Comparison of ENCODE assay signal across 8 cellular contexts in genomic region chr3:42802876-42803799, GRCh38. TPM values are rescaled to one million over a fixed set of nuclear protein-coding genes. Genes with fewer than 3 reads are reported as not detected.
A peak's percentile ranks its signal among the peaks of the same experiment; 100 is the strongest.
DNase-seq lines count a peak whose midpoint lies in the region; ATAC-seq and TF ChIP-seq lines count a peak whose summit lies in the region.

No MANE protein-coding gene starts in this region.

- H3K9ac ChIP-seq in endodermal cell (ENCODE audit: extremely low read depth, low read length, poor library complexity, severe bottlenecking) = peak overlapping the region; percentile 98

- H3K9me3 ChIP-seq in cardiac muscle cell (ENCODE audit: low read depth) (no peaks in the 10 kb centered on the region), endodermal cell (ENCODE audit: control insufficient read depth, low read length) (peaks cover 20% of the 10 kb centered on the region)

- ATAC-seq in Right ventricle myocardium superior (ENCODE audit: poor library complexity) = no peak
- ATAC-seq in naive B cell (ENCODE audit: low read depth in 2 of 2) = no peak
- ATAC-seq in GM18520 (IDR thresholded peaks at IDR 0.05; ENCODE audit: unreplicated experiment) = no peak

- DNase-seq in cardiac muscle cell (ENCODE audit: low read depth in 1 of 2, low spot score in 1 of 2) = no peak
- DNase-seq in Right ventricle myocardium superior = no peak
- DNase-seq in SHP77 treated with DMSO at 0.1 percent for 48 hours (lab: John Stamatoyannopoulos, UW) = peak; percentile 77
- no peak for DNase-seq in endodermal cell
- DNase-seq in naive B cell = no peak
- DNase-seq in 8988T = no peak
- DNase-seq in NCI-H345 treated with DMSO at 0.1 percent for 48 hours (lab: John Stamatoyannopoulos, UW; ENCODE audit: unreplicated experiment) = no peak

- H3K36me3 ChIP-seq in cardiac muscle cell (no peaks in the 10 kb centered on the region), endodermal cell (ENCODE audit: control insufficient read depth, insufficient read depth, low read length) (peaks cover 38% of the 10 kb centered on the region)

- intact Hi-C loops in Right ventricle myocardium superior (cut with DNase I) = no loop called here

- H3K9me3 Mint-ChIP-seq in endodermal cell (peaks cover 9% of the 10 kb centered on the region), naive B cell (no peaks in the 10 kb centered on the region)

- H3K4me3 ChIP-seq in cardiac muscle cell (peak overlapping the region; percentile 44), endodermal cell (ENCODE audit: low read length) (peak overlapping the region; percentile 100)

- H3K4me3 Mint-ChIP-seq in endodermal cell (peak overlapping the region; percentile 100), naive B cell (peak overlapping the region; percentile 91 to 99 (median 96))

- H3K4me1 Mint-ChIP-seq in endodermal cell = peaks cover 35% of the 10 kb centered on the region
- peaks cover 31 to 47% (median 45%) of the 10 kb centered on the region in 3 donors for H3K4me1 Mint-ChIP-seq in naive B cell

- H3K4me1 ChIP-seq in cardiac muscle cell (ENCODE audit: low read depth) (peaks cover 35% of the 10 kb centered on the region), endodermal cell (ENCODE audit: control insufficient read depth, insufficient read depth, low read length) (peaks cover 8% of the 10 kb centered on the region)

- peaks cover 22% of the 10 kb centered on the region for H3K36me3 Mint-ChIP-seq in endodermal cell (ENCODE audit: low read depth)
- H3K36me3 Mint-ChIP-seq in naive B cell = no peaks in the 10 kb centered on the region

- H3K27me3 ChIP-seq in cardiac muscle cell (no peaks in the 10 kb centered on the region), endodermal cell (ENCODE audit: control insufficient read depth, insufficient read depth, low read length, poor library complexity, severe bottlenecking) (no peaks in the 10 kb centered on the region)

- TF ChIP-seq CTCF in cardiac muscle cell (IDR thresholded peaks at IDR 0.05; ENCODE audit: low read depth, low read length) = no peak
- no peak for TF ChIP-seq CTCF in endodermal cell (conservative IDR thresholded peaks at IDR 0.05)

- no peaks in the 10 kb centered on the region for H3K27me3 Mint-ChIP-seq in endodermal cell (ENCODE audit: insufficient read depth)
- peaks cover 9 to 19% (median 12%) of the 10 kb centered on the region in 3 donors for H3K27me3 Mint-ChIP-seq in naive B cell

- H3K27ac ChIP-seq in cardiac muscle cell (peak overlapping the region; percentile 90), endodermal cell (ENCODE audit: low read depth, low read length) (peak overlapping the region; percentile 81)

- 20 to 27% methylated on average over 16 to 23 of the region's 23 CpGs for WGBS in endodermal cell (ENCODE audit: insufficient coverage in 1 of 2, insufficient read length in 1 of 2), 2 experiments

- peak overlapping the region; percentile 98 for H3K27ac Mint-ChIP-seq in endodermal cell
- peak overlapping the region; percentile 65 to 96 (median 93) for H3K27ac Mint-ChIP-seq in naive B cell

RNA-seq across cellular contexts. Expression of gene HIGD1A, which starts 1.2 kb away (rescaled TPM):
- total RNA-seq in cardiac muscle cell (121 and 167 TPM in 2 replicates), Right ventricle myocardium superior (320 TPM), endodermal cell (100 to 1,000 TPM; 116 to 121 TPM)
- polyA plus RNA-seq in cardiac muscle cell (352 and 445 TPM in 2 replicates), naive B cell (ENCODE audit: low read depth in 6 of 6) (10 to 100 TPM; 47.7 to 83.7 (median 65.3) TPM)
- polyA plus RNA-seq in endodermal cell (2013, experiment 1 of 2) = 179 TPM
- polyA plus RNA-seq in endodermal cell (2013, experiment 2 of 2) = 188 TPM

RNA-seq across cellular contexts. Expression of gene ACKR2, which starts 6.1 kb away (rescaled TPM):
- total RNA-seq in cardiac muscle cell (0.15 and 0.35 TPM in 2 replicates), Right ventricle myocardium superior (0.43 TPM), endodermal cell (1 to 10 TPM; 1.1 TPM)
- polyA plus RNA-seq in cardiac muscle cell (2.8 and 3.6 TPM in 2 replicates), naive B cell (ENCODE audit: low read depth in 6 of 6) (under 1 TPM in 4 of 6 donors, not detected in 2; 0.10 to 0.28 (median 0.20) TPM)
- 0.14 TPM for polyA plus RNA-seq in endodermal cell (2013, experiment 1 of 2)
- polyA plus RNA-seq in endodermal cell (2013, experiment 2 of 2) = 0.33 TPM

RNA-seq across cellular contexts. Expression of gene CCDC13, which starts 30.1 kb away (rescaled TPM):
- total RNA-seq in cardiac muscle cell (1.5 and 3.3 TPM in 2 replicates), Right ventricle myocardium superior (0.24 TPM), endodermal cell (1 to 10 TPM in 1 of 2 donors, under 1 TPM in 1; 0.64 to 1.1 TPM)
- polyA plus RNA-seq in cardiac muscle cell (2.8 and 3.1 TPM in 2 replicates), naive B cell (ENCODE audit: low read depth in 6 of 6) (1 to 10 TPM in 1 of 6 donors, under 1 TPM in 4, not detected in 1; 0.39 to 1.2 (median 0.56) TPM)
- polyA plus RNA-seq in endodermal cell (2013, experiment 1 of 2) = 1.5 TPM
- polyA plus RNA-seq in endodermal cell (2013, experiment 2 of 2) = 0.95 TPM
